Comparison of ENCODE assay signal across 1 cellular context in genomic region chr12:96425973-96426372, GRCh38.
TF ChIP-seq lines count a peak whose summit lies in the region.

No MANE protein-coding gene starts in this region.

TF ChIP-seq in endothelial cell of umbilical vein, 7 proteins besides CTCF, POLR2A, EP300 and RAD21 (continued from another document):
- TF ChIP-seq JUN (IDR thresholded peaks at IDR 0.05; ENCODE audit: borderline replicate concordance, insufficient read depth, insufficient read length, low read depth) (no peak), EZH2 (IDR thresholded peaks at IDR 0.05; ENCODE audit: borderline replicate concordance, low read depth, low read length, severe bottlenecking) (no peak)
